Comparison of ENCODE assay signal across 11 cellular contexts in the genomic region with DNA sequence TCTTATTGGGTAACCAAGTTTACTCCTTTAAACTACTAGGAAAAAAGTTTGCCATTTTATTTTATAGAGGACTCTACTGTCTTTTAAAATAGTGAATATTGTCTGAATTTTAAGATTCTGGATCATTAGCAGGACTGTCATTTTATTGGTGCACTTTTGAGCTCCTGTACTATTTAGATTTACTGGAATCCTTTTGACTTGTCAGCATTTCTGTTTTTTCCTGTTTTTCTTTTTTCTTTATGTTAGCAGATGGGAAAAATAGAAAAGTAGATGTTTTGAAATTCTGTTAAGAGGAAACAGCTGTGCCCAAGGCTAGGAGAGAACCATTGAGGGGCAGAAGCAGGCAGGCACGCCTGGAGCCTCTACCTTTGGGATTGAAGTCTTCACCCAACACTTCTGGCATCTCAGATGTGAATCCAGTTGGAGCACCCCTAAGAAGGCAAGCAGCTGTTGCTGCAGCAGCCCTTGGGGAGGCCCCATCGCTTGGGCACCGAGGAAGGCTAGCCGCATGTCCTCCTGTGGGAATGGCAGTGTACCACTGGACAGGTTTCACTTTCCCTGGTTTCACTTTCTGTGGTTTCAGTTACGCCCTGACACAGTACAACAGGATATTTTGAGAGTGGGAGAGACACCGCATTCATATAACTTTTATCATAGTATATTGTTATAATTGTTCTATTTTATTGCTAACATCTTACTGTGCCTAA. TPM values are rescaled to one million over a fixed set of nuclear protein-coding genes. Genes with fewer than 3 reads are reported as not detected.
DNase-seq lines count a peak whose midpoint lies in the region; ATAC-seq and TF ChIP-seq lines count a peak whose summit lies in the region.
"Had no signal": no experiment of that assay in that cellular context is flagged by ENCODE, and none has a peak within 500 bp of the region (broad histone marks: within the 10 kb centered on the region; RNA-seq: fewer than 3 reads in every experiment).

No MANE protein-coding gene starts in this region.

- H3K27ac ChIP-seq in fibroblast of lung (ENCODE audit: insufficient read depth, low read length): peak overlapping the region; percentile 51
- H3K27ac ChIP-seq: C4-2B had no signal

- no peaks in the 10 kb centered on the region for H3K36me3 ChIP-seq in fibroblast of lung (ENCODE audit: control insufficient read depth, insufficient read depth, low read length)

- peak overlapping the region; percentile 86 for H3K4me2 ChIP-seq in fibroblast of lung (ENCODE audit: extremely low read depth, insufficient read depth, low read length)

- no peak overlapping the region for H3K9ac ChIP-seq in fibroblast of lung (ENCODE audit: insufficient read depth, low read length)

- no peaks in the 10 kb centered on the region for H4K20me1 ChIP-seq in fibroblast of lung (ENCODE audit: control insufficient read depth, extremely low read depth, insufficient read depth, low read length)

- no peaks in the 10 kb centered on the region for H3K9me3 Mint-ChIP-seq in naive B cell

- no peak for TF ChIP-seq CTCF in fibroblast of lung (conservative IDR thresholded peaks at IDR 0.05 in 1 of 2, IDR thresholded peaks at IDR 0.05 in 1 of 2; ENCODE audit: low read depth in 1 of 2, low read length in 2 of 2)

- in situ Hi-C loops in ACHN (cut with HindIII; ENCODE audit: low pct_ligation_motif_present, low pct_unique_long_range_greater_than_20kb, low sequenced_read_pairs): no loop called here

- no peaks in the 10 kb centered on the region for H3K27me3 Mint-ChIP-seq in naive B cell

- H3K36me3 Mint-ChIP-seq in naive B cell: no peaks in the 10 kb centered on the region

- H3K27me3 ChIP-seq in fibroblast of lung (ENCODE audit: control insufficient read depth, insufficient read depth, low read length): no peaks in the 10 kb centered on the region

- ATAC-seq in naive B cell (ENCODE audit: low read depth in 2 of 2) (peak; percentile 70 to 79), GM19397 (IDR thresholded peaks at IDR 0.05; ENCODE audit: unreplicated experiment) (no peak)

- H3K4me3 ChIP-seq in fibroblast of lung (replicated peaks in 1 of 4; ENCODE audit: control extremely low read depth in 1 of 4, insufficient read depth in 1 of 4, low read depth in 3 of 4, low read length in 4 of 4): peak overlapping the region in 3 of 4 experiments; percentile 26 to 46 (median 44)

- peak overlapping the region; percentile 53 to 88 (median 76) for H3K4me3 Mint-ChIP-seq in naive B cell

- DNase-seq in ACHN (peak; percentile 80), OCI-M1 (lab: John Stamatoyannopoulos, UW) (peak; percentile 83), fibroblast of lung (ENCODE audit: low read depth in 2 of 2) (peak in 1 of 2 donors; percentile 20), naive B cell (peak; percentile 27), NCI-H1105 treated with DMSO at 0.1 percent for 48 hours (lab: John Stamatoyannopoulos, UW) (no peak), NOMO-1 treated with dmso at 0.1 percent for 144 hours (lab: John Stamatoyannopoulos, UW; ENCODE audit: unreplicated experiment) (no peak)
- no peak for DNase-seq in activated naive CD4-positive, alpha-beta T cell treated with Interleukin-2 at 50 U/mL for 16 hours
- DNase-seq: activated CD8-positive, alpha-beta memory T cell treated with anti-CD3 and anti-CD28 coated beads for 24 hours; stimulated activated naive CD4-positive, alpha-beta T cell treated with Interleukin-2 at 50 U/mL for 16 hours had no signal

- H3K4me1 Mint-ChIP-seq in naive B cell: peaks cover 7 to 25% (median 18%) of the 10 kb centered on the region in 3 donors

- peak overlapping the region; percentile 64 for H2AFZ ChIP-seq in fibroblast of lung (ENCODE audit: low read length)

- H3K4me1 ChIP-seq in fibroblast of lung (ENCODE audit: control insufficient read depth, extremely low read depth, insufficient read depth, low read length): peaks cover 2% of the 10 kb centered on the region

- H3K79me2 ChIP-seq in fibroblast of lung (ENCODE audit: control insufficient read depth, insufficient read depth, low read length): peaks cover 6% of the 10 kb centered on the region

- peak overlapping the region in 4 of 6 donors; percentile 23 to 63 (median 51) for H3K27ac Mint-ChIP-seq in naive B cell

- no peaks in the 10 kb centered on the region for H3K9me3 ChIP-seq in fibroblast of lung (ENCODE audit: control insufficient read depth, insufficient read depth, low read depth, low read length)

RNA-seq across cellular contexts. Expression of a gene that starts 11.5 kb away (rescaled TPM):
- total RNA-seq in fibroblast of lung: 13.0 and 13.4 TPM in 2 replicates
- polyA plus RNA-seq in fibroblast of lung (13.0 and 22.3 TPM in 2 replicates), naive B cell (ENCODE audit: low read depth in 6 of 6) (10 to 100 TPM in 1 of 6 donors, 1 to 10 TPM in 5; 6.8 to 13.2 (median 8.1) TPM)
- polyA plus RNA-seq in fibroblast of lung (2012): 11.5 and 18.8 TPM in 2 replicates
- 5.2 and 11.7 TPM in 2 replicates for polyA minus RNA-seq in fibroblast of lung (ENCODE audit: low replicate concordance)

RNA-seq across cellular contexts. Expression of a gene that starts 46.7 kb away (rescaled TPM):
- total RNA-seq in fibroblast of lung: 1.3 and 9.0 TPM in 2 replicates
- polyA plus RNA-seq in fibroblast of lung (2.0 and 18.6 TPM in 2 replicates), naive B cell (ENCODE audit: low read depth in 6 of 6) (not detected)
- polyA plus RNA-seq in fibroblast of lung (2012): 1.8 and 12.1 TPM in 2 replicates
- polyA minus RNA-seq in fibroblast of lung (ENCODE audit: low replicate concordance): 6.0 TPM in 1 of 2 replicates, not detected in the other

Comparison
In these comparisons a context has a peak if more than half of its experiments do, and no peak if none do; other contexts are left out.
1. DNase-seq: peak in ACHN (single experiment), OCI-M1 (single experiment) and naive B cell (single experiment); none in activated naive CD4-positive, alpha-beta T cell treated with Interleukin-2 at 50 U/mL for 16 hours (single experiment), NCI-H1105 treated with DMSO at 0.1 percent for 48 hours (single experiment) and NOMO-1 treated with dmso at 0.1 percent for 144 hours (single experiment).